10 cellular contexts compared by ENCODE assay signal in the genomic region with DNA sequence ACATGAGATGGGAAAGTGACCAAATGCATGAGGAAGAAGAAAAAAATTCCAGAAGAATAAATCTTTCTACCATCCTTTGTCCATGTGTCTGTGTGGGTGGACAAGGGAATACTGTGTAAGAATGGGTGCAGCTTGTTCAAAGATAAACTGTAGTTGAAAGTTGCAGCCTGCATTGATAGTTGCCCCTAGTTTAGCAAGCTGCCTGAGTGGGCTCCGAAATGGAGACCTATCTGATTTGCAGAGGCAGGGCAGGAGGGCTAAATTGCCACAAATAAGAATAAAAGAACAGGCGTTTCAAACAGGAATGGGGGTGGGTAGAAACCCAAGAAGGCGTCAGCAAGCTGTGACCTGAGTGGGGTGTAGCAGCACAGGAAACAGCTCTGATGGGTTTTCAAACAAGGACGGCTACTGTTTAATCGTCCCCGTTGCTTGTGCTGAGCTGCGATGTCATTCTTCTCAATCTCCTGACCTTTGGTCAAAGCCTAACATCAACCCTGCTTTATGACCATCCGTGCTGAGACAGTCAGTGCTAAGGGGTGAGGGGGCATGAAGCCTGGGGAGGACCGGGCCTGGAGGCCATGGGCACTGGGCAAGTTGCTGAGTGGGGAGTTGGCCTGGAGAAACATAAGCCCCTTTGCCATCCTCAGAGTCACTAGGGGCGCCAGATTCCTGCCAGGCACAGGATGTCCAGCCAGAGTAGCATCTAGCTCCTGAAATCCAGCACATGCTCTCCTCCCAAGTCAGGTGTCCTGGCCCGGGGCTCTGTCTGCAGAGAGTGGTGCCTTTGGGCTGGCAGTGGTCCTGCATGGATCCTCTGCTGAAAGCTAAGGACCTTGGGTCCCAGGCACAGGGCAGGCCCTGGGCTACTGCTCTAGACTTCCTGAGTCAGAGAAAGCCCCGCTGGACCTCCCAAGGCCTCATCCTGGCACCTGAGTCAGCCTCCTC. TPM values are rescaled to one million over a fixed set of nuclear protein-coding genes. Genes with fewer than 3 reads are reported as not detected.
DNase-seq lines count a peak whose midpoint lies in the region; ATAC-seq and TF ChIP-seq lines count a peak whose summit lies in the region.
"Had no signal": no experiment of that assay in that cellular context is flagged by ENCODE, and none has a peak within 500 bp of the region (broad histone marks: within the 10 kb centered on the region; RNA-seq: fewer than 3 reads in every experiment).

No MANE protein-coding gene starts in this region.

- TF ChIP-seq CTCF in GM12873 (IDR thresholded peaks at IDR 0.05; ENCODE audit: insufficient read depth, low read depth, low read length, missing control alignments), result peak; percentile 10
- no peak for TF ChIP-seq CTCF in fibroblast of villous mesenchyme (IDR thresholded peaks at IDR 0.05; ENCODE audit: insufficient read depth, low read depth, low read length)
- TF ChIP-seq CTCF in ovary (IDR thresholded peaks at IDR 0.05), result no peak

- intact Hi-C loops in ovary (cut with DNase I), result loop anchor here in 1 of 4 donors (5.0 kb wide), 1 partner anchor 50 kb away; no protein-coding TSS in a partner anchor

- no peak for TF ChIP-seq EP300 in ovary (IDR thresholded peaks at IDR 0.05)

- no peaks in the 10 kb centered on the region for H3K36me3 ChIP-seq in ovary

- peak overlapping the region in 1 of 2 donors; percentile 51 for H3K27ac ChIP-seq in ovary

- no peaks in the 10 kb centered on the region for H3K9me3 ChIP-seq in ovary

- H3K4me3 ChIP-seq in fibroblast of villous mesenchyme (ENCODE audit: low read depth, low read length) (no peak overlapping the region), ovary (no peak overlapping the region)

- H3K4me1 ChIP-seq in ovary (ENCODE audit: insufficient read depth), result peaks cover 31% of the 10 kb centered on the region

- DNase-seq in NCI-H69 (lab: John Stamatoyannopoulos, UW) (peak; percentile 42), fibroblast of villous mesenchyme (ENCODE audit: low read depth) (peak; percentile 24), ovary (peak in 3 of 5 donors; percentile 28 to 53 (median 36)), NCI-H2196 (lab: John Stamatoyannopoulos, UW; ENCODE audit: unreplicated experiment) (no peak), NAMALWA (ENCODE audit: low spot score) (no peak), SK-N-DZ (ENCODE audit: low spot score) (no peak)
- DNase-seq: activated T-cell treated with anti-CD3 and anti-CD28 coated beads, Interleukin-2, amount 50 U/mL, for 48 hours; SIG-M5 had no signal

- no peaks in the 10 kb centered on the region for H3K27me3 ChIP-seq in ovary

- TF ChIP-seq POLR2A in ovary (IDR thresholded peaks at IDR 0.05), result no peak

- ATAC-seq in GM21447 (IDR thresholded peaks at IDR 0.05; ENCODE audit: unreplicated experiment), result no peak

- WGBS in ovary, 3 donors, result 46 to 48% (median 47%) methylated on average over 11 to 12 of the region's 12 CpGs

RNA-seq across cellular contexts. Expression of a gene that starts 19.2 kb away (rescaled TPM):
- 8.1 and 9.1 TPM in 2 replicates for total RNA-seq in fibroblast of villous mesenchyme
- 10 to 100 TPM; 16.8 to 66.1 (median 46.4) TPM for total RNA-seq in ovary
- polyA plus RNA-seq in ovary, result 10 to 100 TPM in 1 of 2 donors, 1 to 10 TPM in 1; 4.8 to 19.5 TPM
- 9.6 and 10.9 TPM in 2 replicates for polyA plus RNA-seq in SK-N-DZ (2014; cell fraction: cytosol; rRNA removed)
- polyA plus RNA-seq in SK-N-DZ (2014; cell fraction: nucleus; rRNA removed), result 3.4 and 6.2 TPM in 2 replicates

Comparison
In these comparisons a context has a peak if more than half of its experiments do, and no peak if none do; other contexts are left out.
1. DNase-seq: peak in NCI-H69 (single experiment), fibroblast of villous mesenchyme (single experiment) and ovary (3 of 5); none in NCI-H2196 (single experiment), NAMALWA (single experiment) and SK-N-DZ (single experiment).